8 cellular contexts compared by ENCODE assay signal in genomic region chr5:140344683-140345423, GRCh38. TPM values are rescaled to one million over a fixed set of nuclear protein-coding genes. Genes with fewer than 3 reads are reported as not detected.
DNase-seq lines count a peak whose midpoint lies in the region; ATAC-seq lines count a peak whose summit lies in the region.

No MANE protein-coding gene starts in this region.

- peak overlapping the region; percentile 91 for H3K4me3 Mint-ChIP-seq in T-helper 2 cell treated with Interferon-gamma antibody and Interleukin-4, amounts not matched to agents 5 μg/mL and 100 μg/mL, for 36 hours
- H3K4me3 Mint-ChIP-seq in activated T-cell treated with anti-CD3 and anti-CD28 coated beads, Interleukin-2, amount 50 U/mL, for 72 hours, result peak overlapping the region; percentile 82 to 85
- H3K4me3 Mint-ChIP-seq in stimulated activated memory B cell treated with anti-CD40 and anti-IgM and Interleukin-4, amounts not matched to agents 10 μg/mL and 1 μg/mL and 100 μg/mL, for 72 hours, result no peak overlapping the region

- no peaks in the 10 kb centered on the region for H3K9me3 Mint-ChIP-seq in T-helper 2 cell treated with Interferon-gamma antibody and Interleukin-4, amounts not matched to agents 5 μg/mL and 100 μg/mL, for 36 hours
- H3K9me3 Mint-ChIP-seq in activated T-cell treated with anti-CD3 and anti-CD28 coated beads, Interleukin-2, amount 50 U/mL, for 72 hours, result no peaks in the 10 kb centered on the region
- no peaks in the 10 kb centered on the region for H3K9me3 Mint-ChIP-seq in stimulated activated memory B cell treated with anti-CD40 and anti-IgM and Interleukin-4, amounts not matched to agents 10 μg/mL and 1 μg/mL and 100 μg/mL, for 72 hours

- ATAC-seq in activated T-cell treated with anti-CD3 and anti-CD28 coated beads, Interleukin-2, amount 50 U/mL, for 72 hours (replicated peaks in 1 of 2), result peak; percentile 44 to 48
- no peak for ATAC-seq in stimulated activated memory B cell treated with anti-CD40 and anti-IgM and Interleukin-4, amounts not matched to agents 10 μg/mL and 1 μg/mL and 100 μg/mL, for 72 hours
- no peak for ATAC-seq in HG03521 (IDR thresholded peaks at IDR 0.05; ENCODE audit: unreplicated experiment)

- H3K27ac Mint-ChIP-seq in T-helper 2 cell treated with Interferon-gamma antibody and Interleukin-4, amounts not matched to agents 5 μg/mL and 100 μg/mL, for 36 hours, result peak overlapping the region; percentile 13
- no peak overlapping the region for H3K27ac Mint-ChIP-seq in activated T-cell treated with anti-CD3 and anti-CD28 coated beads, Interleukin-2, amount 50 U/mL, for 72 hours
- peak overlapping the region; percentile 48 for H3K27ac Mint-ChIP-seq in stimulated activated memory B cell treated with anti-CD40 and anti-IgM and Interleukin-4, amounts not matched to agents 10 μg/mL and 1 μg/mL and 100 μg/mL, for 72 hours

- H3K36me3 Mint-ChIP-seq in T-helper 2 cell treated with Interferon-gamma antibody and Interleukin-4, amounts not matched to agents 5 μg/mL and 100 μg/mL, for 36 hours (ENCODE audit: low read depth), result peaks cover 22% of the 10 kb centered on the region
- peaks cover 5 to 7% of the 10 kb centered on the region in 2 donors for H3K36me3 Mint-ChIP-seq in activated T-cell treated with anti-CD3 and anti-CD28 coated beads, Interleukin-2, amount 50 U/mL, for 72 hours (ENCODE audit: insufficient read depth in 2 of 2)
- H3K36me3 Mint-ChIP-seq in stimulated activated memory B cell treated with anti-CD40 and anti-IgM and Interleukin-4, amounts not matched to agents 10 μg/mL and 1 μg/mL and 100 μg/mL, for 72 hours, result no peaks in the 10 kb centered on the region

- H3K4me1 Mint-ChIP-seq in T-helper 2 cell treated with Interferon-gamma antibody and Interleukin-4, amounts not matched to agents 5 μg/mL and 100 μg/mL, for 36 hours (ENCODE audit: low read depth), result peaks cover 54% of the 10 kb centered on the region
- peaks cover 61% of the 10 kb centered on the region for H3K4me1 Mint-ChIP-seq in activated T-cell treated with anti-CD3 and anti-CD28 coated beads, Interleukin-2, amount 50 U/mL, for 72 hours (ENCODE audit: low read depth)
- H3K4me1 Mint-ChIP-seq in stimulated activated memory B cell treated with anti-CD40 and anti-IgM and Interleukin-4, amounts not matched to agents 10 μg/mL and 1 μg/mL and 100 μg/mL, for 72 hours, result peaks cover 84% of the 10 kb centered on the region

- peaks cover 8% of the 10 kb centered on the region for H3K27me3 Mint-ChIP-seq in T-helper 2 cell treated with Interferon-gamma antibody and Interleukin-4, amounts not matched to agents 5 μg/mL and 100 μg/mL, for 36 hours (ENCODE audit: low read depth)
- H3K27me3 Mint-ChIP-seq in activated T-cell treated with anti-CD3 and anti-CD28 coated beads, Interleukin-2, amount 50 U/mL, for 72 hours (ENCODE audit: low read depth), result no peaks in the 10 kb centered on the region
- no peaks in the 10 kb centered on the region for H3K27me3 Mint-ChIP-seq in stimulated activated memory B cell treated with anti-CD40 and anti-IgM and Interleukin-4, amounts not matched to agents 10 μg/mL and 1 μg/mL and 100 μg/mL, for 72 hours

- peak; percentile 15 for DNase-seq in T-helper 2 cell treated with Interferon-gamma antibody and Interleukin-4, amounts not matched to agents 5 μg/mL and 100 μg/mL, for 36 hours (ENCODE audit: low spot score)
- DNase-seq in T-helper 2 cell (no peak), iPS-NIHi11 (ENCODE audit: low spot score) (peak; percentile 50), SKM-1 treated with dmso at 0.1 percent for 144 hours (lab: John Stamatoyannopoulos, UW; ENCODE audit: unreplicated experiment) (no peak), inferior parietal cortex (ENCODE audit: extremely low spot score) (no peak)
- DNase-seq in activated T-cell treated with anti-CD3 and anti-CD28 coated beads, Interleukin-2, amount 50 U/mL, for 72 hours, result peak; percentile 39 to 41

RNA-seq across cellular contexts. Expression of gene HBEGF, which starts 1.6 kb away (rescaled TPM):
- 10 to 100 TPM in 1 of 2 donors, 1 to 10 TPM in 1; 9.6 to 13.6 TPM for total RNA-seq in activated T-cell treated with anti-CD3 and anti-CD28 coated beads, Interleukin-2, amount 50 U/mL, for 72 hours

RNA-seq across cellular contexts. Expression of gene SLC4A9, which starts 15.1 kb away (rescaled TPM):
- total RNA-seq in activated T-cell treated with anti-CD3 and anti-CD28 coated beads, Interleukin-2, amount 50 U/mL, for 72 hours, result under 1 TPM; 0.07 to 0.56 TPM

RNA-seq across cellular contexts. Expression of gene PFDN1, which starts 42.0 kb away (rescaled TPM):
- total RNA-seq in activated T-cell treated with anti-CD3 and anti-CD28 coated beads, Interleukin-2, amount 50 U/mL, for 72 hours, result 10 to 100 TPM; 56.3 to 57.9 TPM

RNA-seq across cellular contexts. Expression of gene ANKHD1, which starts 56.8 kb away (rescaled TPM):
- 100 to 1,000 TPM; 122 to 140 TPM for total RNA-seq in activated T-cell treated with anti-CD3 and anti-CD28 coated beads, Interleukin-2, amount 50 U/mL, for 72 hours

Comparison
In these comparisons a context has a peak if more than half of its experiments do, and no peak if none do; other contexts are left out.
1. DNase-seq: peak in T-helper 2 cell treated with Interferon-gamma antibody and Interleukin-4, amounts not matched to agents 5 μg/mL and 100 μg/mL, for 36 hours (single experiment), activated T-cell treated with anti-CD3 and anti-CD28 coated beads, Interleukin-2, amount 50 U/mL, for 72 hours (2 of 2) and iPS-NIHi11 (single experiment); none in T-helper 2 cell (0 of 5), SKM-1 treated with dmso at 0.1 percent for 144 hours (single experiment) and inferior parietal cortex (single experiment).
2. ATAC-seq: peak in activated T-cell treated with anti-CD3 and anti-CD28 coated beads, Interleukin-2, amount 50 U/mL, for 72 hours (2 of 2); none in stimulated activated memory B cell treated with anti-CD40 and anti-IgM and Interleukin-4, amounts not matched to agents 10 μg/mL and 1 μg/mL and 100 μg/mL, for 72 hours (single experiment) and HG03521 (single experiment).